18 cellular contexts compared by ENCODE assay signal in genomic region chr10:75433216-75433615, GRCh38. TPM values are rescaled to one million over a fixed set of nuclear protein-coding genes. Genes with fewer than 3 reads are reported as not detected.
A peak's percentile ranks its signal among the peaks of the same experiment; 100 is the strongest.
DNase-seq lines count a peak whose midpoint lies in the region; ATAC-seq and TF ChIP-seq lines count a peak whose summit lies in the region.
"Had no signal": no experiment of that assay in that cellular context is flagged by ENCODE, and none has a peak within 500 bp of the region (broad histone marks: within the 10 kb centered on the region; RNA-seq: fewer than 3 reads in every experiment).

No MANE protein-coding gene starts in this region.

- no peak for TF ChIP-seq POLR2A in right lobe of liver (IDR thresholded peaks at IDR 0.05)

- ATAC-seq in right lobe of liver (no peak), HG03521 (IDR thresholded peaks at IDR 0.05; ENCODE audit: unreplicated experiment) (no peak), HG02981 (IDR thresholded peaks at IDR 0.05; ENCODE audit: unreplicated experiment) (no peak)
- ATAC-seq: SK-N-SH treated with all-trans-retinoic acid at 6 μM for 48 hours had no signal

- intact Hi-C loops in right lobe of liver (cut with DNase I): no loop called here

- H3K27ac ChIP-seq in right lobe of liver: peak overlapping the region in 1 of 3 donors; percentile 42
- H3K27ac ChIP-seq: 22Rv1 had no signal

- H3K4me3 ChIP-seq in epithelial cell of proximal tubule (ENCODE audit: low read depth, low read length) (peak overlapping the region; percentile 80), right lobe of liver (peak overlapping the region in 2 of 3 donors; percentile 14 to 18), H7 (ENCODE audit: insufficient read depth, low read depth, low read length) (no peak overlapping the region)

- H3K36me3 ChIP-seq in right lobe of liver: no peaks in the 10 kb centered on the region
- H3K36me3 ChIP-seq in H7 (replicated peaks; ENCODE audit: control insufficient read depth, insufficient read depth, low read length): no peaks in the 10 kb centered on the region

- 51% methylated on average over 8 of the region's 8 CpGs for WGBS in right lobe of liver (ENCODE audit: insufficient coverage, low coverage, low lambda C conversion rate, missing lambda C conversion rate)

- peak; percentile 14 for DNase-seq in activated effector memory CD4-positive, alpha-beta T cell treated with anti-CD3 and anti-CD28 coated beads, Interleukin-2, amount 50 U/mL, for 16 hours
- no peak for DNase-seq in activated effector memory CD4-positive, alpha-beta T cell treated with Interleukin-2 at 50 U/mL for 16 hours
- DNase-seq in epithelial cell of proximal tubule (ENCODE audit: low read depth) (no peak), right lobe of liver (no peak), NOMO-1 treated with dmso at 0.1 percent for 144 hours (lab: John Stamatoyannopoulos, UW; ENCODE audit: unreplicated experiment) (no peak), H7 (no peak)
- DNase-seq: CD4-positive, CD25-positive, alpha-beta regulatory T cell; HFFc6; NCI-H1930; NCI-H526 treated with DMSO at 0.1 percent for 48 hours; SHP77 had no signal

- H3K27me3 ChIP-seq in right lobe of liver (no peaks in the 10 kb centered on the region), H7 (ENCODE audit: control insufficient read depth, insufficient read depth, low read length) (peaks cover 91% of the 10 kb centered on the region)

- H3K4me1 ChIP-seq in right lobe of liver: peaks cover 0 to 49% (median 12%) of the 10 kb centered on the region in 4 donors

- H3K9me3 ChIP-seq in right lobe of liver: no peaks in the 10 kb centered on the region

- TF ChIP-seq CTCF in epithelial cell of proximal tubule (conservative IDR thresholded peaks at IDR 0.05; ENCODE audit: low read depth, low read length) (no peak), right lobe of liver (IDR thresholded peaks at IDR 0.05) (no peak)

RNA-seq across cellular contexts. Expression of gene LRMDA, which starts 1.8 kb away (rescaled TPM):
- total RNA-seq in epithelial cell of proximal tubule (0.75 and 7.2 TPM in 2 replicates), right lobe of liver (10 to 100 TPM in 5 of 6 experiments, 1 to 10 TPM in 1; 9.9 to 19.9 (median 16.3) TPM)
- not detected in 2 replicates for total RNA-seq in H7 (2014; rRNA removed; shearing (Covaris generic))
- total RNA-seq: B cell, G401, OCI-LY7 had no signal

RNA-seq across cellular contexts. Expression of gene ZNF503, which starts 31.7 kb away (rescaled TPM):
- 8.5 and 9.6 TPM in 2 replicates for total RNA-seq in epithelial cell of proximal tubule
- 1 to 10 TPM; 2.9 to 7.1 (median 5.4) TPM for total RNA-seq in right lobe of liver
- total RNA-seq in H7 (2014; rRNA removed; shearing (Covaris generic)): 0.03 and 0.37 TPM in 2 replicates
- total RNA-seq: B cell; CD4-positive, CD25-positive, alpha-beta regulatory T cell; OCI-LY7 had no signal
